Comparison of ENCODE assay signal across 8 cellular contexts in the genomic region with DNA sequence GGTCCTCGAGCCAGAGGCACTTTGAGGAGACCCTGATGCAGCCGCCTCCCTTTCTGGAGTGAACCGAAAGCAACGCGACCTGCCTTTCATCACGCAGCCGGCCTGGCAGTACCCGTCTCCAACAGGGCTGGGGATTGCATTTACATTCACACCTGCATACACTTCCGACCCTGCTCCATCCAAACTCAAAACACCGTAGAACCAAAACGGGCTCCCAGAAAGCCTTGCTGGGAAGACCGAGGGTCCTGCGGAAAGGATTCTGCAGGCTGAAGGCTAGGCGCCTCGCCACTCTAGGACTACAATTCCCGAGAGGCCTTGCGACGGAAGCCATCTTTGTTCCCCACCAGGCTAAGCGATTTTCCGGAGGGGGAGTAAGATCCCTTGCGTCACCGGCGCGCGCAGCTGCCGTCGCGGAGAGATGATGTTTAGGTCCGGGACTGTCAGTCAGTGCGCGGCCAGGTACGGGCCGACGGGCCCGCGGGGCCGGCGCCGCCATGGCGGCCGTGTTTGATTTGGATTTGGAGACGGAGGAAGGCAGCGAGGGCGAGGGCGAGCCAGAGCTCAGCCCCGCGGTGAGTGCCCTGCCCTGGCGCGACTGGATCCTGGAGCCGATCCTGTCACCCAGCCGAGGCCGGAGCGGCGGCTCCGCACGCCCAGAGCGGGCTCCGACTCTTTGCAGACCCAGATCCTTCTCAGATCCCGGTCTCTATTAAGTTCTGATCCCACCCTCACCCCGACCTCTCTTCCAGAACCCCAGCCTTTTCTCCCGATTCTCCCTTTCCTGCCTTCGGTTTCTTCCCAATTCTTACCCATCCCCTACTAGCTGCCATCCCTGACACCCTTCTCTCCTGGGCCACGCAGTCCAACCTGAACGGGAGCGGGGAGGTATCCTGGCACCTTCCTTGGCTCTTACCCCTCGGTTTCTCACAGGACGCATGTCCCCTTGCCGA. TPM values are rescaled to one million over a fixed set of nuclear protein-coding genes. Genes with fewer than 3 reads are reported as not detected.
DNase-seq lines count a peak whose midpoint lies in the region; TF ChIP-seq lines count a peak whose summit lies in the region.

A gene (plus strand): TSS at position 443 of the 950 bp plus-strand sequence. CDS start 52 bp downstream, at position 495.

- TF ChIP-seq RAD21 in SK-N-SH (IDR thresholded peaks at IDR 0.05; ENCODE audit: low read length), result no peak

- peak within 1 kb of the TSS; percentile 78 for H2AFZ ChIP-seq in SK-N-SH (ENCODE audit: low read depth)

- H3K4me2 ChIP-seq in SK-N-SH, result peak within 1 kb of the TSS; percentile 99

- no peaks in the 10 kb centered on the region for H3K9me2 ChIP-seq in SK-N-SH

- under 1% methylated on average over 31 of the region's 68 CpGs for WGBS in SK-N-SH (ENCODE audit: low lambda C conversion rate)

- H3K4me3 ChIP-seq in HFF-Myc (replicated peaks; ENCODE audit: low read depth, low read length) (peak within 1 kb of the TSS; percentile 66), SK-N-SH (ENCODE audit: low read depth in 2 of 2, low read length in 1 of 2) (peak within 1 kb of the TSS; percentile 76 to 85)

- peak within 1 kb of the TSS; percentile 92 for H3K9ac ChIP-seq in SK-N-SH

- TF ChIP-seq CTCF in HFF-Myc (IDR thresholded peaks at IDR 0.05; ENCODE audit: low read depth, low read length, missing control alignments) (no peak), SK-N-SH (IDR thresholded peaks at IDR 0.05) (no peak)

- H3K27me3 ChIP-seq in SK-N-SH (ENCODE audit: insufficient read depth), result no peaks in the 10 kb centered on the region

- H3K9me3 ChIP-seq in SK-N-SH, result no peaks in the 10 kb centered on the region

- no peaks in the 10 kb centered on the region for H4K20me1 ChIP-seq in SK-N-SH (ENCODE audit: insufficient read depth)

- peaks cover 3 to 10% of the 10 kb centered on the region in 2 experiments; a peak in 1 of 4 replicates for H3K4me1 ChIP-seq in SK-N-SH (ENCODE audit: control insufficient read depth in 1 of 2, insufficient read depth in 2 of 2, low read depth in 1 of 2, low read length in 1 of 2)

- peak; percentile 85 for DNase-seq in GF-D8 (lab: John Stamatoyannopoulos, UW)
- peak; percentile 89 for DNase-seq in HFF-Myc (ENCODE audit: extremely low read depth, low read depth)
- DNase-seq in NCI-H1048 (lab: John Stamatoyannopoulos, UW), result peak; percentile 84
- DNase-seq in SK-N-SH, result peak; percentile 99
- DNase-seq in activated naive CD4-positive, alpha-beta T cell treated with anti-CD3 and anti-CD28 coated beads, Interleukin-2, amount 50 U/mL, for 16 hours, result peak; percentile 99
- DNase-seq in germinal center (ENCODE audit: low spot score), result peak; percentile 97
- DNase-seq in non-pigmented ciliary epithelial cell (ENCODE audit: low read depth), result peak; percentile 79
- peak; percentile 100 for DNase-seq in superior temporal gyrus (ENCODE audit: extremely low spot score)

- CTCF ChIA-PET in SK-N-SH (lab: Yijun Ruan, JAX), result interaction anchor here (0.8 to 1.0 kb wide), 3 partner anchors 27 to 157 kb away, joined by 3 to 4 read pairs (median 3); no protein-coding TSS in a partner anchor

- TF ChIP-seq EP300 in SK-N-SH (IDR thresholded peaks at IDR 0.05; ENCODE audit: borderline replicate concordance in 1 of 2, low read depth in 1 of 2, low read length in 1 of 2), result no peak; a peak in 1 of 4 replicates

- H3K36me3 ChIP-seq in SK-N-SH (replicated peaks in 1 of 2; ENCODE audit: control insufficient read depth in 1 of 2, insufficient read depth in 2 of 2, low read length in 1 of 2), result peaks cover 3 to 17% of the 10 kb centered on the region in 2 experiments

- POLR2A ChIA-PET in SK-N-SH (lab: Yijun Ruan, JAX), result interaction anchor here (0.8 to 1.8 kb wide), 6 partner anchors 9 to 40 kb away, joined by 3 to 6 read pairs (median 3); a partner anchor contains a TSS

- H3F3A ChIP-seq in SK-N-SH (replicated peaks; ENCODE audit: insufficient read depth), result no peaks in the 10 kb centered on the region

- peak within 1 kb of the TSS; percentile 49 to 78 for H3K27ac ChIP-seq in SK-N-SH (ENCODE audit: low read depth in 2 of 2, low read length in 1 of 2)

- peaks cover 28% of the 10 kb centered on the region for H3K79me2 ChIP-seq in SK-N-SH (ENCODE audit: insufficient read depth)

TF ChIP-seq in SK-N-SH, 30 proteins besides CTCF, POLR2A, EP300 and RAD21:
- TF ChIP-seq FOXJ3 (CRISPR knock-in tag; IDR thresholded peaks at IDR 0.05) (peak; percentile 20; the same call in 1 of the 2 replicates), JUND (IDR thresholded peaks at IDR 0.05) (no peak), MXI1 (IDR thresholded peaks at IDR 0.05; ENCODE audit: low read depth, low read length) (peak; percentile 69), YY1 (IDR thresholded peaks at IDR 0.05; ENCODE audit: low read depth) (peak; percentile 97), TAF1 (IDR thresholded peaks at IDR 0.05; ENCODE audit: borderline replicate concordance, low read depth, low read length) (peak; percentile 69), SIN3A (IDR thresholded peaks at IDR 0.05; ENCODE audit: borderline replicate concordance, low read depth, low read length) (peak; percentile 91), POLR2AphosphoS5 (IDR thresholded peaks at IDR 0.05; ENCODE audit: low read depth, low read length) (peak; percentile 88), CHD2 (IDR thresholded peaks at IDR 0.05; ENCODE audit: low read length, partially characterized antibody) (peak; percentile 94), GABPA (IDR thresholded peaks at IDR 0.05; ENCODE audit: low read depth) (peak; percentile 71), NRF1 (IDR thresholded peaks at IDR 0.05; ENCODE audit: low read depth, low read length) (peak; percentile 59), FOXM1 (IDR thresholded peaks at IDR 0.05; ENCODE audit: low read depth) (no peak), ELF1 (IDR thresholded peaks at IDR 0.05) (peak; percentile 86)
- TF ChIP-seq, protein P1, sequence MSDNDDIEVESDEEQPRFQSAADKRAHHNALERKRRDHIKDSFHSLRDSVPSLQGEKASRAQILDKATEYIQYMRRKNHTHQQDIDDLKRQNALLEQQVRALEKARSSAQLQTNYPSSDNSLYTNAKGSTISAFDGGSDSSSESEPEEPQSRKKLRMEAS (IDR thresholded peaks at IDR 0.05; ENCODE audit: low read depth), result no peak
- TF ChIP-seq, protein P2, sequence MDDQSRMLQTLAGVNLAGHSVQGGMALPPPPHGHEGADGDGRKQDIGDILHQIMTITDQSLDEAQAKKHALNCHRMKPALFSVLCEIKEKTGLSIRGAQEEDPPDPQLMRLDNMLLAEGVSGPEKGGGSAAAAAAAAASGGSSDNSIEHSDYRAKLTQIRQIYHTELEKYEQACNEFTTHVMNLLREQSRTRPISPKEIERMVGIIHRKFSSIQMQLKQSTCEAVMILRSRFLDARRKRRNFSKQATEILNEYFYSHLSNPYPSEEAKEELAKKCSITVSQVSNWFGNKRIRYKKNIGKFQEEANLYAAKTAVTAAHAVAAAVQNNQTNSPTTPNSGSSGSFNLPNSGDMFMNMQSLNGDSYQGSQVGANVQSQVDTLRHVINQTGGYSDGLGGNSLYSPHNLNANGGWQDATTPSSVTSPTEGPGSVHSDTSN (IDR thresholded peaks at IDR 0.05), result peak; percentile 90
- TF ChIP-seq, protein P3, sequence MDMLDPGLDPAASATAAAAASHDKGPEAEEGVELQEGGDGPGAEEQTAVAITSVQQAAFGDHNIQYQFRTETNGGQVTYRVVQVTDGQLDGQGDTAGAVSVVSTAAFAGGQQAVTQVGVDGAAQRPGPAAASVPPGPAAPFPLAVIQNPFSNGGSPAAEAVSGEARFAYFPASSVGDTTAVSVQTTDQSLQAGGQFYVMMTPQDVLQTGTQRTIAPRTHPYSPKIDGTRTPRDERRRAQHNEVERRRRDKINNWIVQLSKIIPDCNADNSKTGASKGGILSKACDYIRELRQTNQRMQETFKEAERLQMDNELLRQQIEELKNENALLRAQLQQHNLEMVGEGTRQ (IDR thresholded peaks at IDR 0.05; ENCODE audit: borderline replicate concordance, low read depth, low read length), result no peak
TF ChIP-seq in SK-N-SH: peak in this region for 11.

RNA-seq across cellular contexts. Expression of the gene that starts here (rescaled TPM):
- 52.0 and 53.2 TPM in 2 replicates for polyA plus RNA-seq in SK-N-SH (2012; rRNA removed)
- 26.2 and 38.7 TPM in 2 replicates for polyA plus RNA-seq in SK-N-SH (2012; cell fraction: cytosol; rRNA removed)
- 115 and 134 TPM in 2 replicates for polyA plus RNA-seq in SK-N-SH (2012; cell fraction: nucleus; rRNA removed)

Comparison
In these comparisons a context has a peak if more than half of its experiments do, and no peak if none do; other contexts are left out.
1. Peak in every context shown above with its lines: DNase-seq, H3K4me3 ChIP-seq and H3K27ac ChIP-seq.